In the genomic region with DNA sequence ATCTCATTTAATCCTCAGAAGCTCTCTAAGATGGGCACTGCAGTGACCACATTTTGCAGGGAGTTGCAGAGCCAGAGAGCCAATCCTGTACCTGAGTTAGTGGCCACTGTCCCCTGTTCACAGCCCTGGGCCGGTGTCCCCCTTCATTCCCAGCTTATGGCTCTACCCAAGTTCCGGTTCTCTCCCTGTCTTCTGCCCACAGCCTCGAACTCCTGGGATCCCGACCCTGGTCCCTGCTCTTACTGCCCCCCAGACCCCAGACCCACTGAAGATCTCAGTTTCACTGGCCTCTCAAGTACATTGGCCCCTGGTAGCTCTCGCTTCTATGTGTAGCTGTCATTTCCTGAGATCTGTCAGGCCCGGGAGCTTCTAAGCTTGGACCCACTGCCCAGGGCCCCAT, we compare ENCODE assay signal across 24 cellular contexts. TPM values are rescaled to one million over a fixed set of nuclear protein-coding genes. Genes with fewer than 3 reads are reported as not detected.
DNase-seq lines count a peak whose midpoint lies in the region; ATAC-seq, FAIRE-seq and TF ChIP-seq lines count a peak whose summit lies in the region.
"Had no signal": no experiment of that assay in that cellular context is flagged by ENCODE, and none has a peak within 500 bp of the region (broad histone marks: within the 10 kb centered on the region; RNA-seq: fewer than 3 reads in every experiment).

No MANE protein-coding gene starts in this region.

- no peak overlapping the region for H3K4me2 ChIP-seq in osteoblast (ENCODE audit: insufficient read depth, low read length)
- H3K4me2 ChIP-seq: BLaER1, GM23338 had no signal

- no peaks in the 10 kb centered on the region for H3K9me3 Mint-ChIP-seq in naive B cell
- H3K9me3 Mint-ChIP-seq: CD14-positive monocyte; CD4-positive, alpha-beta memory T cell; GM23338; IgD-negative memory B cell had no signal

- H3K27me3 Mint-ChIP-seq in naive B cell, result peaks cover 2 to 28% (median 24%) of the 10 kb centered on the region in 3 donors

- H3K36me3 ChIP-seq in bronchial epithelial cell (ENCODE audit: control insufficient read depth, insufficient read depth, low read length) (no peaks in the 10 kb centered on the region), osteoblast (ENCODE audit: insufficient read depth, low read length) (no peaks in the 10 kb centered on the region)
- H3K36me3 ChIP-seq: BLaER1 had no signal

- H3K9me3 ChIP-seq in osteoblast (ENCODE audit: low read depth, low read length), result no peaks in the 10 kb centered on the region
- H3K9me3 ChIP-seq: BLaER1 had no signal

- TF ChIP-seq CTCF in GM13977 (IDR thresholded peaks at IDR 0.05; ENCODE audit: extremely low read depth, insufficient read depth, missing control alignments), result no peak
- no peak for TF ChIP-seq CTCF in bronchial epithelial cell (IDR thresholded peaks at IDR 0.05; ENCODE audit: insufficient read depth, low read length, severe bottlenecking)
- no peak for TF ChIP-seq CTCF in osteoblast (IDR thresholded peaks at IDR 0.05; ENCODE audit: extremely low read depth, low read depth, low read length)

- no peak overlapping the region for H2AFZ ChIP-seq in osteoblast (ENCODE audit: low read length)
- H2AFZ ChIP-seq: GM23338 had no signal

- no peak overlapping the region for H3K27ac ChIP-seq in osteoblast (ENCODE audit: low read depth, low read length)
- H3K27ac ChIP-seq: BLaER1 had no signal

- H3K4me1 ChIP-seq in osteoblast (ENCODE audit: insufficient read depth, low read length), result no peaks in the 10 kb centered on the region

- peaks cover 0 to 12% (median 4%) of the 10 kb centered on the region in 3 donors for H3K4me1 Mint-ChIP-seq in naive B cell

- no peaks in the 10 kb centered on the region for H3K79me2 ChIP-seq in osteoblast (ENCODE audit: insufficient read depth, low read length)

- no peak overlapping the region for H3K4me3 ChIP-seq in bronchial epithelial cell (ENCODE audit: low read depth, low read length)
- H3K4me3 ChIP-seq in osteoblast (ENCODE audit: insufficient read depth, low read length), result no peak overlapping the region
- H3K4me3 ChIP-seq: BLaER1, GM23338 had no signal

- ATAC-seq in naive B cell (ENCODE audit: low read depth in 2 of 2) (no peak), HG03175 (IDR thresholded peaks at IDR 0.05; ENCODE audit: unreplicated experiment) (no peak)
- ATAC-seq: GM23338, HCT116 had no signal

- peak overlapping the region in 2 of 8 donors; percentile 22 to 66 for H3K4me3 Mint-ChIP-seq in naive B cell
- H3K4me3 Mint-ChIP-seq: CD14-positive monocyte; CD4-positive, alpha-beta memory T cell; GM23338; IgD-negative memory B cell had no signal

- H3K36me3 Mint-ChIP-seq in naive B cell, result no peaks in the 10 kb centered on the region
- H3K36me3 Mint-ChIP-seq: CD4-positive, alpha-beta memory T cell; IgD-negative memory B cell had no signal

- H3K27me3 ChIP-seq in bronchial epithelial cell (ENCODE audit: control insufficient read depth, insufficient read depth, low read length), result no peaks in the 10 kb centered on the region
- peaks cover 22% of the 10 kb centered on the region for H3K27me3 ChIP-seq in osteoblast (ENCODE audit: insufficient read depth, low read length)
- H3K27me3 ChIP-seq: BLaER1 had no signal

- DNase-seq in GM13977 (ENCODE audit: low spot score), result peak; percentile 15
- no peak for DNase-seq in bronchial epithelial cell (ENCODE audit: low read depth)
- DNase-seq in naive B cell, result no peak
- peak; percentile 61 for DNase-seq in osteoblast (ENCODE audit: insufficient read length, low spot score, missing footprints)
- no peak for DNase-seq in COR-L47 (lab: John Stamatoyannopoulos, UW)
- DNase-seq in GM19238 (ENCODE audit: insufficient read length, low spot score), result no peak
- no peak for DNase-seq in ureter (ENCODE audit: low spot score)
- DNase-seq: AML-193; Calu3; CD4-positive, alpha-beta memory T cell; DMS79 treated with DMSO at 0.1 percent for 48 hours; GF-D8; H7; KBM-7 had no signal

- peak; percentile 87 for FAIRE-seq in bronchial epithelial cell (lab: Jason Lieb, UNC)
- FAIRE-seq: A204.1, GM12891, GM18507, HepG2 had no signal

- H3K27ac Mint-ChIP-seq in naive B cell, result peak overlapping the region in 4 of 6 donors; percentile 18 to 83 (median 60)
- H3K27ac Mint-ChIP-seq: GM23338, IgD-negative memory B cell had no signal

- H4K20me1 ChIP-seq in osteoblast (ENCODE audit: insufficient read depth, low read length), result no peaks in the 10 kb centered on the region
- H4K20me1 ChIP-seq: BLaER1 had no signal

- in situ Hi-C loops in GM13977 (cut with MboI; ENCODE audit: low pct_unique_long_range_greater_than_20kb, low sequenced_read_pairs, unreplicated experiment), result no loop called here

RNA-seq across cellular contexts. Expression of a gene that starts 12.2 kb away (rescaled TPM):
- total RNA-seq in bronchial epithelial cell, result not detected in 2 replicates
- polyA plus RNA-seq in naive B cell (ENCODE audit: low read depth in 6 of 6), result not detected
- total RNA-seq in osteoblast, result under 0.01 TPM in 1 of 2 replicates, not detected in the other
- not detected for total RNA-seq in ureter
- total RNA-seq: Calu3; CD4-positive, alpha-beta memory T cell; H7 had no signal
- polyA plus RNA-seq: CD4-positive, alpha-beta memory T cell; GM23338 had no signal

RNA-seq across cellular contexts. Expression of a gene that starts 22.4 kb away (rescaled TPM):
- not detected in 2 replicates for total RNA-seq in bronchial epithelial cell
- polyA plus RNA-seq in naive B cell (ENCODE audit: low read depth in 6 of 6), result under 1 TPM in 1 of 6 donors, not detected in 5; 0.82 TPM
- total RNA-seq in osteoblast, result not detected in 2 replicates
- 5.1 TPM for total RNA-seq in ureter
- total RNA-seq: Calu3, GM23338, H7, HepG2 had no signal
- polyA plus RNA-seq: CD4-positive, alpha-beta memory T cell; GM23338; IgD-negative memory B cell had no signal

RNA-seq across cellular contexts. Expression of a gene that starts 58.5 kb away (rescaled TPM):
- total RNA-seq in bronchial epithelial cell (0.38 TPM in 1 of 2 replicates, not detected in the other), osteoblast (0.29 and 0.36 TPM in 2 replicates), ureter (2.8 TPM)
- 1 to 10 TPM in 5 of 6 donors, not detected in 1; 1.8 to 3.6 (median 2.3) TPM for polyA plus RNA-seq in naive B cell (ENCODE audit: low read depth in 6 of 6)
- total RNA-seq: Calu3, HepG2 had no signal
- polyA plus RNA-seq: CD14-positive monocyte, HepG2 had no signal

Comparison
In these comparisons a context has a peak if more than half of its experiments do, and no peak if none do; other contexts are left out.
1. DNase-seq: peak in GM13977 (single experiment) and osteoblast (single experiment); none in bronchial epithelial cell (single experiment), naive B cell (single experiment), COR-L47 (single experiment), GM19238 (single experiment) and ureter (single experiment).